Comparison of ENCODE assay signal across 15 cellular contexts in genomic region chr22:23457586-23457985, GRCh38.
DNase-seq lines count a peak whose midpoint lies in the region; ATAC-seq, FAIRE-seq and TF ChIP-seq lines count a peak whose summit lies in the region.
"Had no signal": no experiment of that assay in that cellular context is flagged by ENCODE, and none has a peak within 500 bp of the region (broad histone marks: within the 10 kb centered on the region; RNA-seq: fewer than 3 reads in every experiment).

No MANE protein-coding gene starts in this region.

- no peaks in the 10 kb centered on the region for H3K9me1 ChIP-seq in K562 (ENCODE audit: control insufficient read depth, insufficient read depth, low read length)

- DNase-seq in H7 (peak; percentile 49), NCI-H1436 treated with DMSO at 0.1 percent for 48 hours (lab: John Stamatoyannopoulos, UW) (peak; percentile 63), K562 (ENCODE audit: extremely low read depth in 1 of 4, low spot score in 3 of 4) (peak; percentile 11 to 29 (median 20)), neuronal stem cell (ENCODE audit: low spot score) (no peak), kidney glomerular epithelial cell (lab: John Stamatoyannopoulos, UW) (no peak), SIG-M5 treated with dmso at 0.1 percent for 504 hours (lab: John Stamatoyannopoulos, UW; ENCODE audit: unreplicated experiment) (no peak), midbrain (lab: John Stamatoyannopoulos, UW) (no peak)
- DNase-seq: activated CD4-positive, alpha-beta T cell treated with anti-CD3 and anti-CD28 coated beads, Interleukin-2, amount 10 ng/mL, durations not matched to agents 24 days and 14 days; activated CD8-positive, alpha-beta memory T cell treated with anti-CD3 and anti-CD28 coated beads, Interleukin-2, amount 50 U/mL, for 4 hours; activated naive CD8-positive, alpha-beta T cell treated with anti-CD3 and anti-CD28 coated beads, Interleukin-2, amount 10 ng/mL, durations not matched to agents 7 days and 5 days; effector memory CD8-positive, alpha-beta T cell; NCI-H187 treated with DMSO at 0.1 percent for 48 hours; stimulated activated CD4-positive, alpha-beta T cell treated with anti-CD3 and anti-CD28 coated beads, Interleukin-1b, Interleukin-23, amount 100 ng/mL, for 48 hours; stimulated activated naive CD4-positive, alpha-beta T cell had no signal

- no peak overlapping the region for H2BK15ac ChIP-seq in neuronal stem cell (ENCODE audit: low read length)

- H2BK120ac ChIP-seq in neuronal stem cell (ENCODE audit: low read depth, low read length) = no peak overlapping the region

- intact Hi-C loops in K562 (cut with micrococcal nuclease) = no loop called here

- no peak overlapping the region for H4K91ac ChIP-seq in neuronal stem cell (ENCODE audit: low read depth, low read length, poor library complexity)

- TF ChIP-seq POLR2A in K562 (conservative IDR thresholded peaks at IDR 0.05) = no peak

- TF ChIP-seq EP300 in K562 (IDR thresholded peaks at IDR 0.05; ENCODE audit: low read length) = no peak

- H3K79me2 ChIP-seq in K562 (ENCODE audit: control insufficient read depth, insufficient read depth, low read length) = no peaks in the 10 kb centered on the region

- CTCF ChIA-PET in K562 (lab: Yijun Ruan, JAX; ENCODE audit: low intra/inter-chr PET ratio) = no interaction called here

- in situ Hi-C loops in K562 (cut with MboI) = no loop called here

- FAIRE-seq in K562 (lab: Jason Lieb, UNC) = no peak

- H3K14ac ChIP-seq in neuronal stem cell (ENCODE audit: low read length) = peak overlapping the region; percentile 82

- peaks cover 0 to 19% of the 10 kb centered on the region in 2 experiments; a peak in 3 of 5 replicates for H3K4me1 ChIP-seq in K562 (replicated peaks in 1 of 2; ENCODE audit: control insufficient read depth in 2 of 2, insufficient read depth in 2 of 2, low read length in 2 of 2)
- peaks cover 0 to 13% of the 10 kb centered on the region in 2 donors for H3K4me1 ChIP-seq in neuronal stem cell (ENCODE audit: control insufficient read depth in 2 of 2, insufficient read depth in 1 of 2, low read depth in 1 of 2, low read length in 2 of 2)
- H3K4me1 ChIP-seq: SJCRH30 had no signal

- no peak overlapping the region; a peak in 1 of 4 replicates for H3K9ac ChIP-seq in K562 (ENCODE audit: insufficient read depth in 1 of 2, low read depth in 2 of 2, low read length in 2 of 2)
- H3K9ac ChIP-seq in neuronal stem cell (ENCODE audit: low read depth, low read length, poor library complexity) = no peak overlapping the region

- POLR2A ChIA-PET in K562 (lab: Yijun Ruan, JAX) = no interaction called here

- H3K27ac ChIP-seq in K562 (ENCODE audit: extremely low read depth, low read depth, low read length) (no peak overlapping the region), neuronal stem cell (replicated peaks; ENCODE audit: low read length) (no peak overlapping the region)
- H3K27ac ChIP-seq: SJCRH30 had no signal

- H3K79me1 ChIP-seq in neuronal stem cell (ENCODE audit: low read depth, low read length) = no peaks in the 10 kb centered on the region

- TF ChIP-seq RAD21 in K562 (CRISPR knock-in tag; conservative IDR thresholded peaks at IDR 0.05 in 1 of 2, IDR thresholded peaks at IDR 0.05 in 1 of 2) = no peak

- H3K23ac ChIP-seq in neuronal stem cell (ENCODE audit: low read depth, low read length, poor library complexity) = peak overlapping the region; percentile 85

- no peak overlapping the region for H4K8ac ChIP-seq in neuronal stem cell (ENCODE audit: low read depth, low read length)

- H2BK5ac ChIP-seq in neuronal stem cell (ENCODE audit: low read length) = no peak overlapping the region

- H3K9me3 ChIP-seq in K562 (replicated peaks; ENCODE audit: control insufficient read depth, insufficient read depth, low read depth, low read length) (no peaks in the 10 kb centered on the region), neuronal stem cell (replicated peaks in 1 of 2; ENCODE audit: control insufficient read depth in 2 of 2, insufficient read depth in 1 of 2, low read depth in 1 of 2, low read length in 2 of 2) (no peaks in the 10 kb centered on the region)
- H3K9me3 ChIP-seq: SJCRH30 had no signal

- no TSS peak for BruUV-seq in K562 (replicated peaks; lab: Mats Ljungman, UMichigan)

- H3K36me3 ChIP-seq in H7 (replicated peaks; ENCODE audit: control insufficient read depth, insufficient read depth, low read length) (no peaks in the 10 kb centered on the region), K562 (ENCODE audit: control insufficient read depth, insufficient read depth, low read length) (no peaks in the 10 kb centered on the region), neuronal stem cell (replicated peaks in 1 of 2; ENCODE audit: control insufficient read depth in 2 of 2, insufficient read depth in 2 of 2, low read length in 2 of 2) (no peaks in the 10 kb centered on the region)
- H3K36me3 ChIP-seq: SJCRH30 had no signal

- H2AK5ac ChIP-seq in neuronal stem cell (ENCODE audit: low read depth, low read length) = peak overlapping the region; percentile 90

- H2AFZ ChIP-seq in K562 (ENCODE audit: low read depth, low read length) (peak overlapping the region; percentile 39; the same call in 1 of the 2 replicates), neuronal stem cell (ENCODE audit: low read length) (no peak overlapping the region)

- no peak overlapping the region for H3K4me2 ChIP-seq in K562 (ENCODE audit: insufficient read depth, low read length)
- H3K4me2 ChIP-seq in neuronal stem cell (ENCODE audit: insufficient read depth, low read length, poor library complexity, severe bottlenecking) = no peak overlapping the region

- TF ChIP-seq CTCF in K562 (IDR thresholded peaks at IDR 0.05 in 2 of 3, conservative IDR thresholded peaks at IDR 0.05 in 1 of 3; ENCODE audit: insufficient read depth in 2 of 3, low read depth in 1 of 3, low read length in 3 of 3) = no peak

- H3K4ac ChIP-seq in neuronal stem cell (ENCODE audit: low read length) = no peak overlapping the region

- H3K27me3 ChIP-seq in H7 (ENCODE audit: control insufficient read depth, insufficient read depth, low read length) (no peaks in the 10 kb centered on the region), K562 (ENCODE audit: control insufficient read depth in 2 of 2, insufficient read depth in 2 of 2, low read length in 2 of 2) (no peaks in the 10 kb centered on the region; a peak in 1 of 5 replicates), neuronal stem cell (ENCODE audit: control insufficient read depth in 3 of 3, insufficient read depth in 3 of 3, low read depth in 1 of 3, low read length in 3 of 3) (no peaks in the 10 kb centered on the region)
- H3K27me3 ChIP-seq: SJCRH30 had no signal

- peak overlapping the region; percentile 71 for H3K18ac ChIP-seq in neuronal stem cell (ENCODE audit: low read length)

- WGBS in K562 (ENCODE audit: insufficient coverage, low coverage, missing lambda C conversion rate) = 39% methylated on average over 4 of the region's 13 CpGs
- no CpG with 5 or more reads among the region's 13 CpGs for whole genome bisulfite sequencing in neuronal stem cell (ENCODE audit: extremely low coverage in 2 of 2, insufficient read length in 2 of 2, insufficient replicate concordance in 1 of 2), 2 donors

- no peaks in the 10 kb centered on the region for H4K20me1 ChIP-seq in K562 (replicated peaks; ENCODE audit: control insufficient read depth, insufficient read depth, low read length)

- H2BK12ac ChIP-seq in neuronal stem cell (ENCODE audit: low read length) = no peak overlapping the region

- no peak overlapping the region for H3K4me3 ChIP-seq in H7 (ENCODE audit: insufficient read depth, low read depth, low read length)
- no peak overlapping the region for H3K4me3 ChIP-seq in K562
- H3K4me3 ChIP-seq in neuronal stem cell (ENCODE audit: low read length in 2 of 2) = no peak overlapping the region
- H3K4me3 ChIP-seq: SJCRH30 had no signal

- peak; percentile 77 for ATAC-seq in K562
- ATAC-seq: effector memory CD8-positive, alpha-beta T cell had no signal

TF ChIP-seq in K562, 482 proteins besides CTCF, POLR2A, EP300 and RAD21:
- TF ChIP-seq TFAP4 (CRISPR knock-in tag; IDR thresholded peaks at IDR 0.05; ENCODE audit: borderline replicate concordance) (peak; percentile 23; the same call in 1 of the 2 replicates), ZNF561 (CRISPR knock-in tag; conservative IDR thresholded peaks at IDR 0.05) (no peak), E2F1 (CRISPR knock-in tag; IDR thresholded peaks at IDR 0.05) (no peak), ZNF12 (CRISPR knock-in tag; IDR thresholded peaks at IDR 0.05) (no peak), EGR1 (conservative IDR thresholded peaks at IDR 0.05) (0 out of 2 replicates have a peak, but pooled peaks have one; percentile 25), SNRNP70 (optimal IDR thresholded peaks at IDR 0.05; ENCODE audit: low read depth, low read length) (no peak), SPI1 (IDR thresholded peaks at IDR 0.05; ENCODE audit: borderline replicate concordance, low read depth, low read length) (peak; percentile 91), TCF3 (CRISPR knock-in tag; IDR thresholded peaks at IDR 0.05) (0 out of 2 replicates have a peak, but pooled peaks have one; percentile 5), CREM (IDR thresholded peaks at IDR 0.05; ENCODE audit: low read depth) (peak; percentile 14; the same call in 1 of the 2 replicates)

Comparison
In these comparisons a context has a peak if more than half of its experiments do, and no peak if none do; other contexts are left out.
1. DNase-seq: peak in H7 (single experiment), NCI-H1436 treated with DMSO at 0.1 percent for 48 hours (single experiment) and K562 (4 of 4); none in neuronal stem cell (single experiment), kidney glomerular epithelial cell (single experiment), SIG-M5 treated with dmso at 0.1 percent for 504 hours (single experiment) and midbrain (single experiment).